In genomic region chr3:183098538-183099025, GRCh38 we compare ENCODE assay signal across 8 cellular contexts. TPM values are rescaled to one million over a fixed set of nuclear protein-coding genes. Genes with fewer than 3 reads are reported as not detected.
A peak's percentile ranks its signal among the peaks of the same experiment; 100 is the strongest.
DNase-seq lines count a peak whose midpoint lies in the region; ATAC-seq and TF ChIP-seq lines count a peak whose summit lies in the region.

No MANE protein-coding gene starts in this region.

- CTCF ChIA-PET in activated CD4-positive, alpha-beta T cell treated with anti-CD3 and anti-CD28 coated beads, Interleukin-2, amount 10 ng/mL, durations not matched to agents 7 days and 5 days (lab: Charles Lee): interaction anchor here (1.0 to 1.4 kb wide), 2 partner anchors 13 to 21 kb away, joined by 3 to 7 read pairs; no protein-coding TSS in a partner anchor

- H3K27ac Mint-ChIP-seq in activated CD4-positive, alpha-beta T cell treated with anti-CD3 and anti-CD28 coated beads, Interleukin-2, amount 10 ng/mL, durations not matched to agents 7 days and 5 days: peak overlapping the region; percentile 90
- H3K27ac Mint-ChIP-seq in dendritic cell treated with granulocyte-macrophage colony-stimulating factor and Interleukin-4, amounts not matched to agents 40 ng/mL and 50 ng/mL, for 4 days: peak overlapping the region; percentile 98
- peak overlapping the region; percentile 58 to 99 (median 98) for H3K27ac Mint-ChIP-seq in naive thymus-derived CD8-positive, alpha-beta T cell

- H3K9me3 Mint-ChIP-seq in activated CD4-positive, alpha-beta T cell treated with anti-CD3 and anti-CD28 coated beads, Interleukin-2, amount 10 ng/mL, durations not matched to agents 7 days and 5 days: no peaks in the 10 kb centered on the region
- no peaks in the 10 kb centered on the region for H3K9me3 Mint-ChIP-seq in dendritic cell treated with granulocyte-macrophage colony-stimulating factor and Interleukin-4, amounts not matched to agents 40 ng/mL and 50 ng/mL, for 4 days
- H3K9me3 Mint-ChIP-seq in naive thymus-derived CD8-positive, alpha-beta T cell: no peaks in the 10 kb centered on the region

- no peaks in the 10 kb centered on the region for H3K9me3 ChIP-seq in Loucy (ENCODE audit: insufficient read depth, low read depth, low read length)

- TF ChIP-seq CTCF in Loucy (conservative IDR thresholded peaks at IDR 0.05; ENCODE audit: low read length): no peak
- no peak for TF ChIP-seq CTCF in omental fat pad (IDR thresholded peaks at IDR 0.05)

- no peak for ATAC-seq in naive thymus-derived CD8-positive, alpha-beta T cell
- ATAC-seq in omental fat pad (ENCODE audit: low FRiP score) (no peak), HG03025 (IDR thresholded peaks at IDR 0.05; ENCODE audit: low FRiP score, unreplicated experiment) (no peak)

- no peaks in the 10 kb centered on the region for H3K27me3 ChIP-seq in Loucy (ENCODE audit: insufficient read depth, low read length, poor library complexity, severe bottlenecking)

- no peaks in the 10 kb centered on the region for H3K9me2 ChIP-seq in Loucy (replicated peaks; ENCODE audit: low read depth, low read length)

- H3K4me3 Mint-ChIP-seq in activated CD4-positive, alpha-beta T cell treated with anti-CD3 and anti-CD28 coated beads, Interleukin-2, amount 10 ng/mL, durations not matched to agents 7 days and 5 days: peak overlapping the region; percentile 99
- H3K4me3 Mint-ChIP-seq in dendritic cell treated with granulocyte-macrophage colony-stimulating factor and Interleukin-4, amounts not matched to agents 40 ng/mL and 50 ng/mL, for 4 days: peak overlapping the region; percentile 93
- peak overlapping the region; percentile 94 to 99 (median 97) for H3K4me3 Mint-ChIP-seq in naive thymus-derived CD8-positive, alpha-beta T cell

- intact Hi-C loops in dendritic cell treated with granulocyte-macrophage colony-stimulating factor and Interleukin-4, amounts not matched to agents 40 ng/mL and 50 ng/mL, for 4 days (cut with micrococcal nuclease): loop anchor here (10.0 kb wide), 1 partner anchor 174 kb away; no protein-coding TSS in a partner anchor

- no peak for DNase-seq in activated CD4-positive, alpha-beta T cell treated with anti-CD3 and anti-CD28 coated beads, Interleukin-2, amount 10 ng/mL, durations not matched to agents 7 days and 5 days
- no peak for DNase-seq in activated CD4-positive, alpha-beta T cell treated with anti-CD3 and anti-CD28 coated beads, Interleukin-2, amount 50 U/mL, for 1 hour
- DNase-seq in naive thymus-derived CD8-positive, alpha-beta T cell: no peak
- no peak for DNase-seq in DMS79 (lab: John Stamatoyannopoulos, UW)
- DNase-seq in omental fat pad (ENCODE audit: low spot score): no peak

- peak overlapping the region; percentile 90 for H3K4me3 ChIP-seq in Loucy (ENCODE audit: low read length, poor library complexity, severe bottlenecking)

- POLR2A ChIA-PET in activated CD4-positive, alpha-beta T cell treated with anti-CD3 and anti-CD28 coated beads, Interleukin-2, amount 10 ng/mL, durations not matched to agents 7 days and 5 days (lab: Charles Lee): interaction anchor here (0.8 kb wide), 1 partner anchor 385 kb away, joined by 4 read pairs; no protein-coding TSS in a partner anchor
- POLR2A ChIA-PET in naive thymus-derived CD8-positive, alpha-beta T cell (lab: Charles Lee): interaction anchor here (0.5 to 0.9 kb wide), 2 partner anchors 27 to 118 kb away, joined by 3 read pairs; partner anchors contain the start of gene DCUN1D1

- H3K4me2 ChIP-seq in Loucy (ENCODE audit: low read depth, low read length, poor library complexity, severe bottlenecking): peak overlapping the region; percentile 94

- peak overlapping the region; percentile 82 for H2AFZ ChIP-seq in Loucy (ENCODE audit: low read length)

- H3K36me3 Mint-ChIP-seq in activated CD4-positive, alpha-beta T cell treated with anti-CD3 and anti-CD28 coated beads, Interleukin-2, amount 10 ng/mL, durations not matched to agents 7 days and 5 days (ENCODE audit: low read depth): peaks cover 12% of the 10 kb centered on the region
- H3K36me3 Mint-ChIP-seq in dendritic cell treated with granulocyte-macrophage colony-stimulating factor and Interleukin-4, amounts not matched to agents 40 ng/mL and 50 ng/mL, for 4 days (ENCODE audit: low read depth): peaks cover 26% of the 10 kb centered on the region
- peaks cover 0 to 14% (median 4%) of the 10 kb centered on the region in 3 donors for H3K36me3 Mint-ChIP-seq in naive thymus-derived CD8-positive, alpha-beta T cell

- H3K27me3 Mint-ChIP-seq in activated CD4-positive, alpha-beta T cell treated with anti-CD3 and anti-CD28 coated beads, Interleukin-2, amount 10 ng/mL, durations not matched to agents 7 days and 5 days: no peaks in the 10 kb centered on the region
- no peaks in the 10 kb centered on the region for H3K27me3 Mint-ChIP-seq in dendritic cell treated with granulocyte-macrophage colony-stimulating factor and Interleukin-4, amounts not matched to agents 40 ng/mL and 50 ng/mL, for 4 days
- H3K27me3 Mint-ChIP-seq in naive thymus-derived CD8-positive, alpha-beta T cell: no peaks in the 10 kb centered on the region

- peaks cover 5% of the 10 kb centered on the region for H4K20me1 ChIP-seq in Loucy (ENCODE audit: insufficient read depth, low read length, poor library complexity, severe bottlenecking)

- peaks cover 38% of the 10 kb centered on the region for H3K79me2 ChIP-seq in Loucy (ENCODE audit: insufficient read depth, low read length)

- H3K4me1 ChIP-seq in Loucy (ENCODE audit: insufficient read depth, low read length, poor library complexity, severe bottlenecking): peaks cover 30% of the 10 kb centered on the region

- no peaks in the 10 kb centered on the region for H3K36me3 ChIP-seq in Loucy (ENCODE audit: insufficient read depth, low read length)

- peak overlapping the region; percentile 89 for H3K9ac ChIP-seq in Loucy (ENCODE audit: low read depth, low read length, poor library complexity, severe bottlenecking)

- no peaks in the 10 kb centered on the region for H3F3A ChIP-seq in Loucy (ENCODE audit: low read depth)

- H3K4me1 Mint-ChIP-seq in activated CD4-positive, alpha-beta T cell treated with anti-CD3 and anti-CD28 coated beads, Interleukin-2, amount 10 ng/mL, durations not matched to agents 7 days and 5 days: peaks cover 34% of the 10 kb centered on the region
- H3K4me1 Mint-ChIP-seq in dendritic cell treated with granulocyte-macrophage colony-stimulating factor and Interleukin-4, amounts not matched to agents 40 ng/mL and 50 ng/mL, for 4 days (ENCODE audit: low read depth): peaks cover 33% of the 10 kb centered on the region
- peaks cover 18 to 45% (median 43%) of the 10 kb centered on the region in 4 donors for H3K4me1 Mint-ChIP-seq in naive thymus-derived CD8-positive, alpha-beta T cell

RNA-seq across cellular contexts. Expression of gene MCCC1, which starts 0.7 kb away (rescaled TPM):
- total RNA-seq in activated CD4-positive, alpha-beta T cell treated with anti-CD3 and anti-CD28 coated beads, Interleukin-2, amount 10 ng/mL, durations not matched to agents 7 days and 5 days: 10 to 100 TPM; 24.0 to 25.1 TPM
- total RNA-seq in naive thymus-derived CD8-positive, alpha-beta T cell: 10 to 100 TPM; 33.2 to 36.5 TPM
- 10 to 100 TPM; 24.8 to 36.7 (median 29.2) TPM for polyA plus RNA-seq in naive thymus-derived CD8-positive, alpha-beta T cell
- 10 to 100 TPM; 37.5 to 68.2 (median 49.3) TPM for total RNA-seq in omental fat pad
